In genomic region chr17:45759761-45760160, GRCh38 we compare ENCODE assay signal across 1 cellular context.
TF ChIP-seq lines count a peak whose summit lies in the region.

No MANE protein-coding gene starts in this region.

TF ChIP-seq in K562, 482 proteins besides CTCF, POLR2A, EP300 and RAD21 (continues in another document):
- TF ChIP-seq RREB1 (CRISPR knock-in tag; IDR thresholded peaks at IDR 0.05) (no peak), SAP30 (IDR thresholded peaks at IDR 0.05; ENCODE audit: borderline replicate concordance, insufficient read depth, low read depth, low read length, poor library complexity, severe bottlenecking) (no peak), UBTF (IDR thresholded peaks at IDR 0.05; ENCODE audit: borderline replicate concordance in 1 of 2, low read depth in 2 of 2, low read length in 2 of 2) (no peak), YY1 (IDR thresholded peaks at IDR 0.05; ENCODE audit: borderline replicate concordance in 1 of 3, control insufficient read depth in 1 of 3, extremely low read depth in 1 of 3, insufficient read depth in 3 of 3, insufficient read length in 1 of 3, insufficient replicate concordance in 2 of 3, low read depth in 1 of 3, low read length in 2 of 3) (peak in 2 of 3 experiments; percentile 11 to 72), HCFC1 (IDR thresholded peaks at IDR 0.05; ENCODE audit: low read depth, low read length) (peak; percentile 80), NFYB (IDR thresholded peaks at IDR 0.05; ENCODE audit: extremely low read depth, insufficient read length) (peak; percentile 19), EHMT2 (IDR thresholded peaks at IDR 0.05) (peak; percentile 52; the same call in 1 of the 2 replicates), NR2C1 (IDR thresholded peaks at IDR 0.05) (no peak), NR2C1 (tag; IDR thresholded peaks at IDR 0.05) (no peak), ZNF3 (CRISPR knock-in tag; IDR thresholded peaks at IDR 0.05) (no peak), ZNF143 (CRISPR knock-in tag; IDR thresholded peaks at IDR 0.05) (peak; percentile 65; the same call in 1 of the 2 replicates), SIX5 (IDR thresholded peaks at IDR 0.05; ENCODE audit: borderline replicate concordance in 1 of 2, insufficient read depth in 1 of 2, low read depth in 1 of 2, low read length in 2 of 2) (peak; percentile 34 to 46; a peak in 2 of 4 replicates), KDM4B (IDR thresholded peaks at IDR 0.05; ENCODE audit: borderline replicate concordance in 2 of 2, low read depth in 1 of 2) (no peak), FOS (IDR thresholded peaks at IDR 0.05; ENCODE audit: extremely low read depth, insufficient read length) (peak; percentile 2), USF1 (CRISPR knock-in tag; IDR thresholded peaks at IDR 0.05) (peak; percentile 55), NR2F6 (CRISPR knock-in tag; IDR thresholded peaks at IDR 0.05) (no peak), TSHZ1 (CRISPR knock-in tag; IDR thresholded peaks at IDR 0.05) (no peak), RAD51 (IDR thresholded peaks at IDR 0.05; ENCODE audit: borderline replicate concordance, low read depth) (peak; percentile 60), L3MBTL2 (IDR thresholded peaks at IDR 0.05) (peak; percentile 82), CHCHD3 (CRISPR knock-in tag; IDR thresholded peaks at IDR 0.05) (no peak), STAT5B (CRISPR knock-in tag; IDR thresholded peaks at IDR 0.05) (no peak), USF2 (CRISPR knock-in tag; IDR thresholded peaks at IDR 0.05) (peak; percentile 83), SNAPC5 (CRISPR knock-in tag; IDR thresholded peaks at IDR 0.05) (no peak), RBM17 (IDR thresholded peaks at IDR 0.05; ENCODE audit: borderline replicate concordance, low read depth, low read length) (no peak), NRF1 (conservative IDR thresholded peaks at IDR 0.05 in 1 of 2, IDR thresholded peaks at IDR 0.05 in 1 of 2) (0 out of 4 replicates have a peak, but pooled peaks of 1 of the 2 experiments have one; percentile 12), MGA (IDR thresholded peaks at IDR 0.05) (peak; percentile 61), SMARCA5 (IDR thresholded peaks at IDR 0.05) (no peak), NFATC3 (IDR thresholded peaks at IDR 0.05) (no peak)
